1 cellular context compared by ENCODE assay signal in genomic region chr22:19625331-19626041, GRCh38.
TF ChIP-seq lines count a peak whose summit lies in the region.

No MANE protein-coding gene starts in this region.

TF ChIP-seq in HepG2, 621 proteins besides CTCF, POLR2A, EP300 and RAD21 (continued from another document):
- TF ChIP-seq, protein P1, sequence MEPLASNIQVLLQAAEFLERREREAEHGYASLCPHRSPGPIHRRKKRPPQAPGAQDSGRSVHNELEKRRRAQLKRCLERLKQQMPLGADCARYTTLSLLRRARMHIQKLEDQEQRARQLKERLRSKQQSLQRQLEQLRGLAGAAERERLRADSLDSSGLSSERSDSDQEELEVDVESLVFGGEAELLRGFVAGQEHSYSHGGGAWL (CRISPR knock-in tag; IDR thresholded peaks at IDR 0.05), result no peak
- no peak for TF ChIP-seq STAT5B (CRISPR knock-in tag; IDR thresholded peaks at IDR 0.05)
- no peak for TF ChIP-seq FIP1L1 (IDR thresholded peaks at IDR 0.05; ENCODE audit: borderline replicate concordance, insufficient read depth, low read depth, low read length)
- no peak for TF ChIP-seq ZNF720 (CRISPR knock-in tag; IDR thresholded peaks at IDR 0.05)
